Comparison of ENCODE assay signal across 8 cellular contexts in the genomic region with DNA sequence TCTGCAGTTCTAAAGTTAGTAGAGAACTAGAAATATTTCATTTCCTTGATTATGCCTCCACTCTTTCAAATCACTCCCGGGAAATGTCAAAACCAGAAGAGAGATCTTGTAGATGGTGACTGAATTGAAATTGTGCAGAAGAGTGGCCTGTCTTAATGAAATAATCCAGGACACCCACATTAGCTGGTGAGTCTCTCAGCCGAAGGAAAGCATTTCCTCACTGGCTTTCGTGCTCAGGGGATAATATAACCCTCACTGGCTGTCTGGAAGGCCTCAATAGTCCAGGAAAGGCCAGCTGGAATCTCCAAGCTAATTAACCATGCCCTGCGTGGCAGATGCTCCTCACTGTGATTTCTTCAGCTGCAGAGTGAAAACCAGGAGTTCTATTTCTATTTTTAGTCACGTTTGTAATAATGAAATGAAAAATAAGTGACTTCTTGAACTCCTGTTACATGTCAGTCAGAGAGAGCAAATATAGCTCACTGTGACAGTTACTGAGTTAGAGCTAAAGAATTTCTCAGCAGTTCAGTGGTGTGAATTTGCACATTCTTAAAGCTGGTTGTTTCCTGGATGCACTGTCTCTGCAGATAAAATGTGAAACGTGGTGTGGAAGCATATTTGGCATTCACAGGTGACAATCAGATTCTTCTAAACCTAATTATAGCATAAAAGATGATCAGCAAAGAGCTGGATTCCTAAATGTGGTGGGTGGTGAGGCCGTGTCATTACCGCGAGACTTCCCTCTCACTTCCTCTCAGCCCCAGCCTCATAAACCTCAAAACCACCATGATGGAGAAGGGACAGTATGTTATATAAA.
DNase-seq lines count a peak whose midpoint lies in the region; ATAC-seq and TF ChIP-seq lines count a peak whose summit lies in the region.

No MANE protein-coding gene starts in this region.

- H3K4me3 ChIP-seq in cardiac fibroblast (replicated peaks in 1 of 2; ENCODE audit: low read depth in 2 of 2, low read length in 2 of 2), result no peak overlapping the region
- H3K4me3 ChIP-seq in mucosa of descending colon, result no peak overlapping the region

- no peaks in the 10 kb centered on the region for H3K4me1 ChIP-seq in mucosa of descending colon (ENCODE audit: low read depth)

- TF ChIP-seq CTCF in GM13977 (IDR thresholded peaks at IDR 0.05; ENCODE audit: extremely low read depth, insufficient read depth, missing control alignments) (no peak), cardiac fibroblast (IDR thresholded peaks at IDR 0.05; ENCODE audit: low read depth, low read length) (no peak), mucosa of descending colon (IDR thresholded peaks at IDR 0.05) (no peak)

- intact Hi-C loops in mucosa of descending colon (cut with DNase I, micrococcal nuclease), result no loop called here

- ATAC-seq in GM21381 (IDR thresholded peaks at IDR 0.05; ENCODE audit: unreplicated experiment) (peak; percentile 89), HG03571 (IDR thresholded peaks at IDR 0.05; ENCODE audit: unreplicated experiment) (peak; percentile 66), mucosa of descending colon (no peak)

- TF ChIP-seq POLR2A in erythroblast (IDR thresholded peaks at IDR 0.05; ENCODE audit: low read length), result no peak

- DNase-seq in GM13977 (ENCODE audit: low spot score), result peak; percentile 38
- DNase-seq in cardiac fibroblast (ENCODE audit: low read depth in 2 of 2), result peak; percentile 3 to 5
- no peak for DNase-seq in mucosa of descending colon
- DNase-seq in NCI-H1105 treated with DMSO at 0.1 percent for 48 hours (lab: John Stamatoyannopoulos, UW), result no peak
- DNase-seq in activated T-cell treated with anti-CD3 and anti-CD28 coated beads, Interleukin-2, amount 50 U/mL, for 1 hour, result no peak
- no peak for DNase-seq in erythroblast (lab: John Stamatoyannopoulos, UW)

- no peaks in the 10 kb centered on the region for H3K36me3 ChIP-seq in mucosa of descending colon (ENCODE audit: low read depth)

- in situ Hi-C loops in GM13977 (cut with MboI; ENCODE audit: low pct_unique_long_range_greater_than_20kb, low sequenced_read_pairs, unreplicated experiment), result no loop called here

- no peaks in the 10 kb centered on the region for H3K9me3 ChIP-seq in mucosa of descending colon

Comparison
In these comparisons a context has a peak if more than half of its experiments do, and no peak if none do; other contexts are left out.
1. DNase-seq: peak in GM13977 (single experiment) and cardiac fibroblast (2 of 2); none in mucosa of descending colon (0 of 3), NCI-H1105 treated with DMSO at 0.1 percent for 48 hours (single experiment), activated T-cell treated with anti-CD3 and anti-CD28 coated beads, Interleukin-2, amount 50 U/mL, for 1 hour (single experiment) and erythroblast (0 of 2).